In genomic region chr6:70668499-70668812, GRCh38 we compare ENCODE assay signal across 8 cellular contexts. TPM values are rescaled to one million over a fixed set of nuclear protein-coding genes. Genes with fewer than 3 reads are reported as not detected.
DNase-seq lines count a peak whose midpoint lies in the region; ATAC-seq and TF ChIP-seq lines count a peak whose summit lies in the region.

No MANE protein-coding gene starts in this region.

- no peak for TF ChIP-seq CTCF in brain (conservative IDR thresholded peaks at IDR 0.05)
- TF ChIP-seq CTCF in lower lobe of right lung (IDR thresholded peaks at IDR 0.05): no peak
- no peak for TF ChIP-seq CTCF in type B pancreatic cell (conservative IDR thresholded peaks at IDR 0.05)

- H3K27ac Mint-ChIP-seq in activated naive CD4-positive, alpha-beta T cell treated with anti-CD3 and anti-CD28 coated beads, Interleukin-2, amount 10 ng/mL, durations not matched to agents 7 days and 5 days: peak overlapping the region; percentile 82
- H3K27ac Mint-ChIP-seq in brain (peak overlapping the region; percentile 64 to 95 (median 83)), type B pancreatic cell (peak overlapping the region; percentile 85)

- H3K27me3 ChIP-seq in lower lobe of right lung (ENCODE audit: low read depth): no peaks in the 10 kb centered on the region

- H3K4me3 ChIP-seq in lower lobe of right lung: peak overlapping the region; percentile 94

- peak overlapping the region; percentile 95 for H3K4me3 Mint-ChIP-seq in activated naive CD4-positive, alpha-beta T cell treated with anti-CD3 and anti-CD28 coated beads, Interleukin-2, amount 10 ng/mL, durations not matched to agents 7 days and 5 days
- H3K4me3 Mint-ChIP-seq in brain (peak overlapping the region; percentile 90 to 98 (median 94)), type B pancreatic cell (peak overlapping the region; percentile 94)

- peak overlapping the region; percentile 94 for H3K27ac ChIP-seq in lower lobe of right lung

- no peak for ATAC-seq in lower lobe of right lung

- H3K27me3 Mint-ChIP-seq in activated naive CD4-positive, alpha-beta T cell treated with anti-CD3 and anti-CD28 coated beads, Interleukin-2, amount 10 ng/mL, durations not matched to agents 7 days and 5 days: no peaks in the 10 kb centered on the region
- peaks cover 7% of the 10 kb centered on the region for H3K27me3 Mint-ChIP-seq in brain
- H3K27me3 Mint-ChIP-seq in type B pancreatic cell: no peaks in the 10 kb centered on the region

- peaks cover 35% of the 10 kb centered on the region for H3K4me1 ChIP-seq in lower lobe of right lung

- H3K9me3 ChIP-seq in lower lobe of right lung: no peaks in the 10 kb centered on the region

- no peaks in the 10 kb centered on the region for H3K9me3 Mint-ChIP-seq in activated naive CD4-positive, alpha-beta T cell treated with anti-CD3 and anti-CD28 coated beads, Interleukin-2, amount 10 ng/mL, durations not matched to agents 7 days and 5 days
- H3K9me3 Mint-ChIP-seq in brain (no peaks in the 10 kb centered on the region), type B pancreatic cell (peaks cover 5% of the 10 kb centered on the region)

- no peak for DNase-seq in activated naive CD4-positive, alpha-beta T cell treated with anti-CD3 and anti-CD28 coated beads, Interleukin-2, amount 10 ng/mL, durations not matched to agents 7 days and 5 days
- no peak for DNase-seq in activated naive CD4-positive, alpha-beta T cell (lab: John Stamatoyannopoulos, UW)
- DNase-seq in M059J (ENCODE audit: low read depth) (peak; percentile 56), lower lobe of right lung (no peak), type B pancreatic cell (ENCODE audit: extremely low spot score, unreplicated experiment) (no peak), foreskin melanocyte (no peak)
- DNase-seq in stimulated activated CD4-positive, alpha-beta T cell treated with anti-CD3 and anti-CD28 coated beads, Interleukin-2, amount 100 ng/mL, for 24 hours: no peak

- peaks cover 60% of the 10 kb centered on the region for H3K4me1 Mint-ChIP-seq in activated naive CD4-positive, alpha-beta T cell treated with anti-CD3 and anti-CD28 coated beads, Interleukin-2, amount 10 ng/mL, durations not matched to agents 7 days and 5 days
- H3K4me1 Mint-ChIP-seq in brain (peaks cover 60% of the 10 kb centered on the region), type B pancreatic cell (ENCODE audit: unreplicated experiment) (peaks cover 41% of the 10 kb centered on the region)

- CTCF ChIA-PET in activated naive CD4-positive, alpha-beta T cell treated with anti-CD3 and anti-CD28 coated beads, Interleukin-2, amount 10 ng/mL, durations not matched to agents 7 days and 5 days (lab: Charles Lee): interaction anchor here (1.2 to 3.0 kb wide), 3 partner anchors 17 to 148 kb away, joined by 3 to 14 read pairs (median 4); no protein-coding TSS in a partner anchor

- H3K36me3 ChIP-seq in lower lobe of right lung: no peaks in the 10 kb centered on the region

- intact Hi-C loops in lower lobe of right lung (cut with DNase I): no loop called here

- H3K36me3 Mint-ChIP-seq in activated naive CD4-positive, alpha-beta T cell treated with anti-CD3 and anti-CD28 coated beads, Interleukin-2, amount 10 ng/mL, durations not matched to agents 7 days and 5 days: peaks cover 31% of the 10 kb centered on the region
- H3K36me3 Mint-ChIP-seq in brain (peaks cover 10% of the 10 kb centered on the region), type B pancreatic cell (no peaks in the 10 kb centered on the region)

RNA-seq across cellular contexts. Expression of gene SMAP1, which starts 0.8 kb away (rescaled TPM):
- total RNA-seq in M059J (2014; rRNA removed; shearing (Covaris generic)): 34.6 and 41.1 TPM in 2 replicates
- 46.7 TPM for polyA plus RNA-seq in brain (ENCODE audit: insufficient read depth, low read depth, low replicate concordance)
- total RNA-seq in lower lobe of right lung (21.7 TPM), type B pancreatic cell (ENCODE audit: low replicate concordance) (22.8 and 24.2 TPM in 2 replicates)
